In genomic region chr17:66337866-66338472, GRCh38 we compare ENCODE assay signal across 13 cellular contexts. TPM values are rescaled to one million over a fixed set of nuclear protein-coding genes. Genes with fewer than 3 reads are reported as not detected.
DNase-seq lines count a peak whose midpoint lies in the region; ATAC-seq and TF ChIP-seq lines count a peak whose summit lies in the region.
"Had no signal": no experiment of that assay in that cellular context is flagged by ENCODE, and none has a peak within 500 bp of the region (broad histone marks: within the 10 kb centered on the region; RNA-seq: fewer than 3 reads in every experiment).

No MANE protein-coding gene starts in this region.

- no peak for DNase-seq in activated T-cell treated with anti-CD3 and anti-CD28 coated beads, Interleukin-2, amount 50 U/mL, for 72 hours
- no peak for DNase-seq in activated T-cell treated with anti-CD3 and anti-CD28 coated beads, Interleukin-2, amount 50 U/mL, for 4 hours
- DNase-seq in NCI-H524 treated with DMSO at 0.1 percent for 48 hours (lab: John Stamatoyannopoulos, UW) (peak; percentile 89), kidney tubule cell (ENCODE audit: low spot score) (no peak), stomach (no peak)
- DNase-seq: activated B cell treated with CpG ODN at 0.5 μM for 24 hours, MM.1S had no signal

- peaks cover 10% of the 10 kb centered on the region for H3K4me1 ChIP-seq in endocrine pancreas (ENCODE audit: control insufficient read depth, insufficient read depth, low read length)
- peaks cover 22 to 48% (median 37%) of the 10 kb centered on the region in 4 donors for H3K4me1 ChIP-seq in stomach

- H3K4me3 ChIP-seq in endocrine pancreas (ENCODE audit: control insufficient read depth, insufficient read depth, low read length), result peak overlapping the region; percentile 12
- no peak overlapping the region for H3K4me3 ChIP-seq in stomach
- H3K4me3 ChIP-seq: lung had no signal

- H3K36me3 ChIP-seq in endocrine pancreas (ENCODE audit: control insufficient read depth, insufficient read depth, low read length) (no peaks in the 10 kb centered on the region), stomach (no peaks in the 10 kb centered on the region)

- H3K9me3 Mint-ChIP-seq in activated T-cell treated with anti-CD3 and anti-CD28 coated beads, Interleukin-2, amount 50 U/mL, for 72 hours, result no peaks in the 10 kb centered on the region
- H3K9me3 Mint-ChIP-seq in activated T-cell treated with anti-CD3 and anti-CD28 coated beads, Interleukin-2, amount 50 U/mL, for 4 hours, result no peaks in the 10 kb centered on the region
- no peaks in the 10 kb centered on the region for H3K9me3 Mint-ChIP-seq in stimulated activated naive CD8-positive, alpha-beta T cell treated with anti-CD3 and anti-CD28 coated beads, Interleukin-15, Interleukin-2, amounts not matched to agents 100 ng/mL and 50 ng/mL, for 24 hours
- H3K9me3 Mint-ChIP-seq: activated B cell treated with CpG ODN at 0.5 μM for 24 hours; dendritic cell treated with granulocyte-macrophage colony-stimulating factor and Interleukin-4, amounts not matched to agents 40 ng/mL and 50 ng/mL, for 4 days; stimulated activated memory B cell treated with anti-CD40 and anti-IgM and Interleukin-4, amounts not matched to agents 10 μg/mL and 1 μg/mL and 100 μg/mL, for 72 hours had no signal

- H3K9ac ChIP-seq in endocrine pancreas (ENCODE audit: control insufficient read depth, insufficient read depth, low read length), result no peak overlapping the region

- H3K27ac ChIP-seq in stomach, result no peak overlapping the region

- peak overlapping the region; percentile 21 for H3K27ac Mint-ChIP-seq in activated T-cell treated with anti-CD3 and anti-CD28 coated beads, Interleukin-2, amount 50 U/mL, for 72 hours
- peak overlapping the region; percentile 83 for H3K27ac Mint-ChIP-seq in stimulated activated naive CD8-positive, alpha-beta T cell treated with anti-CD3 and anti-CD28 coated beads, Interleukin-15, Interleukin-2, amounts not matched to agents 100 ng/mL and 50 ng/mL, for 24 hours
- H3K27ac Mint-ChIP-seq: activated B cell treated with CpG ODN at 0.5 μM for 24 hours; dendritic cell treated with granulocyte-macrophage colony-stimulating factor and Interleukin-4, amounts not matched to agents 40 ng/mL and 50 ng/mL, for 4 days; stimulated activated memory B cell treated with anti-CD40 and anti-IgM and Interleukin-4, amounts not matched to agents 10 μg/mL and 1 μg/mL and 100 μg/mL, for 72 hours had no signal

- no peak for TF ChIP-seq POLR2A in stomach (IDR thresholded peaks at IDR 0.05)

- peak in 1 of 2 donors; percentile 56 for ATAC-seq in activated T-cell treated with anti-CD3 and anti-CD28 coated beads, Interleukin-2, amount 50 U/mL, for 72 hours (replicated peaks in 1 of 2)
- ATAC-seq in activated T-cell treated with anti-CD3 and anti-CD28 coated beads, Interleukin-2, amount 50 U/mL, for 4 hours, result no peak
- ATAC-seq in GM21576 (IDR thresholded peaks at IDR 0.05; ENCODE audit: unreplicated experiment), result no peak
- ATAC-seq: stimulated activated memory B cell treated with anti-CD40 and anti-IgM and Interleukin-4, amounts not matched to agents 10 μg/mL and 1 μg/mL and 100 μg/mL, for 72 hours had no signal

- peaks cover 5 to 32% of the 10 kb centered on the region in 2 donors for H3K36me3 Mint-ChIP-seq in activated T-cell treated with anti-CD3 and anti-CD28 coated beads, Interleukin-2, amount 50 U/mL, for 72 hours (ENCODE audit: insufficient read depth in 2 of 2)
- H3K36me3 Mint-ChIP-seq in activated T-cell treated with anti-CD3 and anti-CD28 coated beads, Interleukin-2, amount 50 U/mL, for 4 hours (ENCODE audit: insufficient read depth), result peaks cover 1% of the 10 kb centered on the region
- peaks cover 63% of the 10 kb centered on the region for H3K36me3 Mint-ChIP-seq in stimulated activated naive CD8-positive, alpha-beta T cell treated with anti-CD3 and anti-CD28 coated beads, Interleukin-15, Interleukin-2, amounts not matched to agents 100 ng/mL and 50 ng/mL, for 24 hours (ENCODE audit: low read depth)
- H3K36me3 Mint-ChIP-seq: stimulated activated memory B cell treated with anti-CD40 and anti-IgM and Interleukin-4, amounts not matched to agents 10 μg/mL and 1 μg/mL and 100 μg/mL, for 72 hours had no signal

- H3K4me3 Mint-ChIP-seq in activated T-cell treated with anti-CD3 and anti-CD28 coated beads, Interleukin-2, amount 50 U/mL, for 72 hours, result peak overlapping the region in 1 of 2 donors; percentile 78
- H3K4me3 Mint-ChIP-seq in activated T-cell treated with anti-CD3 and anti-CD28 coated beads, Interleukin-2, amount 50 U/mL, for 4 hours, result no peak overlapping the region
- peak overlapping the region; percentile 59 for H3K4me3 Mint-ChIP-seq in stimulated activated naive CD8-positive, alpha-beta T cell treated with anti-CD3 and anti-CD28 coated beads, Interleukin-15, Interleukin-2, amounts not matched to agents 100 ng/mL and 50 ng/mL, for 24 hours
- H3K4me3 Mint-ChIP-seq: activated B cell treated with CpG ODN at 0.5 μM for 24 hours; dendritic cell treated with granulocyte-macrophage colony-stimulating factor and Interleukin-4, amounts not matched to agents 40 ng/mL and 50 ng/mL, for 4 days; stimulated activated memory B cell treated with anti-CD40 and anti-IgM and Interleukin-4, amounts not matched to agents 10 μg/mL and 1 μg/mL and 100 μg/mL, for 72 hours had no signal

- 69 to 89% (median 82%) methylated on average over 6 of the region's 6 CpGs for WGBS in stomach, 5 donors

- no peaks in the 10 kb centered on the region for H3K27me3 Mint-ChIP-seq in activated T-cell treated with anti-CD3 and anti-CD28 coated beads, Interleukin-2, amount 50 U/mL, for 72 hours (ENCODE audit: low read depth)
- H3K27me3 Mint-ChIP-seq in activated T-cell treated with anti-CD3 and anti-CD28 coated beads, Interleukin-2, amount 50 U/mL, for 4 hours (ENCODE audit: low read depth), result no peaks in the 10 kb centered on the region
- H3K27me3 Mint-ChIP-seq in stimulated activated naive CD8-positive, alpha-beta T cell treated with anti-CD3 and anti-CD28 coated beads, Interleukin-15, Interleukin-2, amounts not matched to agents 100 ng/mL and 50 ng/mL, for 24 hours, result no peaks in the 10 kb centered on the region
- H3K27me3 Mint-ChIP-seq: dendritic cell treated with granulocyte-macrophage colony-stimulating factor and Interleukin-4, amounts not matched to agents 40 ng/mL and 50 ng/mL, for 4 days had no signal

- H3K4me1 Mint-ChIP-seq in activated T-cell treated with anti-CD3 and anti-CD28 coated beads, Interleukin-2, amount 50 U/mL, for 72 hours (ENCODE audit: low read depth), result peaks cover 83% of the 10 kb centered on the region
- H3K4me1 Mint-ChIP-seq in activated T-cell treated with anti-CD3 and anti-CD28 coated beads, Interleukin-2, amount 50 U/mL, for 4 hours (ENCODE audit: low read depth), result peaks cover 73% of the 10 kb centered on the region
- H3K4me1 Mint-ChIP-seq in stimulated activated naive CD8-positive, alpha-beta T cell treated with anti-CD3 and anti-CD28 coated beads, Interleukin-15, Interleukin-2, amounts not matched to agents 100 ng/mL and 50 ng/mL, for 24 hours (ENCODE audit: low read depth), result peaks cover 82% of the 10 kb centered on the region
- H3K4me1 Mint-ChIP-seq: activated B cell treated with CpG ODN at 0.5 μM for 24 hours; stimulated activated memory B cell treated with anti-CD40 and anti-IgM and Interleukin-4, amounts not matched to agents 10 μg/mL and 1 μg/mL and 100 μg/mL, for 72 hours had no signal

- TF ChIP-seq EP300 in stomach (IDR thresholded peaks at IDR 0.05), result no peak

- no peaks in the 10 kb centered on the region for H3K27me3 ChIP-seq in endocrine pancreas (ENCODE audit: control insufficient read depth, insufficient read depth, low read length)
- no peaks in the 10 kb centered on the region for H3K27me3 ChIP-seq in stomach

- no peak for TF ChIP-seq CTCF in stomach (IDR thresholded peaks at IDR 0.05)

- H3K9me3 ChIP-seq in endocrine pancreas (ENCODE audit: control insufficient read depth, low read length) (no peaks in the 10 kb centered on the region), stomach (no peaks in the 10 kb centered on the region)

- intact Hi-C loops in stomach (cut with DNase I; ENCODE audit: low total_unique reads), result no loop called here

RNA-seq across cellular contexts. Expression of gene PRKCA, which starts 35.6 kb away (rescaled TPM):
- 100 to 1,000 TPM; 126 to 138 TPM for total RNA-seq in activated T-cell treated with anti-CD3 and anti-CD28 coated beads, Interleukin-2, amount 50 U/mL, for 72 hours
- 100 to 1,000 TPM in 1 of 3 donors, 10 to 100 TPM in 2; 79.4 to 114 (median 95.3) TPM for total RNA-seq in activated T-cell treated with anti-CD3 and anti-CD28 coated beads, Interleukin-2, amount 50 U/mL, for 4 hours
- 10 to 100 TPM; 11.6 to 41.1 (median 14.0) TPM for total RNA-seq in stomach
- 1 to 10 TPM; 2.1 to 4.6 (median 4.1) TPM for polyA plus RNA-seq in stomach
